In the genomic region with DNA sequence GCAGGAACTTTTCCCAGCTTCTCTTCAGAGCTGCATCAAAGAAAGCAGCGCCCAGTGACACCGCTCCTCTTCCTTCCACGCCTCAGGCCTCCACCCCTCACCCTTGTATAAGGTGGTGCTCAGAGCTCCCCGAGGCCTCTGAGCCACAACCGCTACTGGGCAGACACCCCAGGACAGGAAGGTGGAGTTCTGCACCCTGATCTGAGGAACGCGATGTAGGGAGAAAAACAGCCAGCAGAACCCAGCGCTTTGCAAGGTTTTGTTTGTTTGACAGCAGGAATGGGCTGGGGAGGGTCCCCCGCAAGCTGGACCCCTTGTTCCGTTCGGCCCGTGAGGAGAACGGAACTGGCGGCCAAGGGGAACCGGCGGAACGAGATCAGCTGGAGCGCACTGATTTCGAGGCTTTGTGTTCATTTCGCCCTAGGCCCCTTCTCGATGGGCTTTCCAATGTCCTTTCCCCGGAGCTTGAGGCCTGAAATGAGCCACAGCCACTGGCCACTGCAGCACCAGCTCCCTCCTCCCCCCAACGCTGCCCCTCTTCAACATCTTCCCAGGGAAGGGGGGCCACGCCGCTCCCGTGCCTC, we compare ENCODE assay signal across 23 cellular contexts.
"Had no signal": no experiment of that assay in that cellular context is flagged by ENCODE, and none has a peak within 500 bp of the region (broad histone marks: within the 10 kb centered on the region; RNA-seq: fewer than 3 reads in every experiment).

No MANE protein-coding gene starts in this region.

- DNase-seq: activated B cell treated with CpG ODN at 0.5 μM for 24 hours; activated CD4-positive, alpha-beta memory T cell treated with anti-CD3 and anti-CD28 coated beads, Interleukin-2, amount 10 ng/mL, durations not matched to agents 7 days and 5 days; activated CD4-positive, alpha-beta T cell treated with anti-CD3 and anti-CD28 coated beads for 4 hours; activated CD8-positive, alpha-beta memory T cell treated with anti-CD3 and anti-CD28 coated beads, Interleukin-2, amount 10 ng/mL, durations not matched to agents 7 days and 5 days; aorta; brain microvascular endothelial cell; kidney; mammary epithelial cell; stimulated activated CD4-positive, alpha-beta T cell treated with anti-CD3 and anti-CD28 coated beads, Interleukin-15, amount 100 ng/mL, for 24 hours; stimulated activated CD4-positive, alpha-beta T cell treated with anti-CD3 and anti-CD28 coated beads, Interleukin-2, amount 100 ng/mL, for 48 hours; stomach had no signal

- H3K27me3 ChIP-seq: brain microvascular endothelial cell, colonic mucosa, left lung, neural progenitor cell, ovary, stomach, upper lobe of left lung had no signal

- H3K27ac ChIP-seq: brain microvascular endothelial cell, left lung, neural progenitor cell, ovary, psoas muscle, skin epidermis, upper lobe of left lung had no signal

- H3K4me3 ChIP-seq: colonic mucosa, left lung, neural progenitor cell, ovary, psoas muscle, skin epidermis, stomach, upper lobe of left lung had no signal

- FAIRE-seq: endometrium, frontal cortex, kidney had no signal

- H3K27me3 Mint-ChIP-seq: activated B cell treated with CpG ODN at 0.5 μM for 24 hours; activated CD4-positive, alpha-beta memory T cell treated with anti-CD3 and anti-CD28 coated beads, Interleukin-2, amount 10 ng/mL, durations not matched to agents 7 days and 5 days; activated CD8-positive, alpha-beta memory T cell treated with anti-CD3 and anti-CD28 coated beads, Interleukin-2, amount 10 ng/mL, durations not matched to agents 7 days and 5 days; central memory CD8-positive, alpha-beta T cell had no signal

- H3K9ac ChIP-seq: neural progenitor cell had no signal

- H3K4me3 Mint-ChIP-seq: activated B cell treated with CpG ODN at 0.5 μM for 24 hours; activated CD4-positive, alpha-beta memory T cell treated with anti-CD3 and anti-CD28 coated beads, Interleukin-2, amount 10 ng/mL, durations not matched to agents 7 days and 5 days; activated CD8-positive, alpha-beta memory T cell treated with anti-CD3 and anti-CD28 coated beads, Interleukin-2, amount 10 ng/mL, durations not matched to agents 7 days and 5 days; activated naive CD4-positive, alpha-beta T cell treated with anti-CD3 and anti-CD28 coated beads for 36 hours; central memory CD8-positive, alpha-beta T cell; neural progenitor cell had no signal

- H3K9me3 ChIP-seq: colonic mucosa, left lung, ovary, psoas muscle, stomach had no signal

- H3K36me3 ChIP-seq: neural progenitor cell, ovary had no signal

- H3K4me2 ChIP-seq: neural progenitor cell had no signal

- ATAC-seq: activated CD8-positive, alpha-beta memory T cell treated with anti-CD3 and anti-CD28 coated beads, Interleukin-2, amount 10 ng/mL, durations not matched to agents 7 days and 5 days; left lung; psoas muscle; right cardiac atrium had no signal

- H2AFZ ChIP-seq: neural progenitor cell had no signal

- H3K9me3 Mint-ChIP-seq: activated B cell treated with CpG ODN at 0.5 μM for 24 hours; activated CD4-positive, alpha-beta memory T cell treated with anti-CD3 and anti-CD28 coated beads, Interleukin-2, amount 10 ng/mL, durations not matched to agents 7 days and 5 days; activated naive CD4-positive, alpha-beta T cell treated with anti-CD3 and anti-CD28 coated beads for 36 hours; central memory CD8-positive, alpha-beta T cell; neural progenitor cell had no signal

- H3K27ac Mint-ChIP-seq: activated B cell treated with CpG ODN at 0.5 μM for 24 hours; activated CD4-positive, alpha-beta memory T cell treated with anti-CD3 and anti-CD28 coated beads, Interleukin-2, amount 10 ng/mL, durations not matched to agents 7 days and 5 days; activated CD8-positive, alpha-beta memory T cell treated with anti-CD3 and anti-CD28 coated beads, Interleukin-2, amount 10 ng/mL, durations not matched to agents 7 days and 5 days; activated naive CD4-positive, alpha-beta T cell treated with anti-CD3 and anti-CD28 coated beads for 36 hours; neural progenitor cell had no signal
